ENCODE assay signal across 10 cellular contexts in the genomic region with DNA sequence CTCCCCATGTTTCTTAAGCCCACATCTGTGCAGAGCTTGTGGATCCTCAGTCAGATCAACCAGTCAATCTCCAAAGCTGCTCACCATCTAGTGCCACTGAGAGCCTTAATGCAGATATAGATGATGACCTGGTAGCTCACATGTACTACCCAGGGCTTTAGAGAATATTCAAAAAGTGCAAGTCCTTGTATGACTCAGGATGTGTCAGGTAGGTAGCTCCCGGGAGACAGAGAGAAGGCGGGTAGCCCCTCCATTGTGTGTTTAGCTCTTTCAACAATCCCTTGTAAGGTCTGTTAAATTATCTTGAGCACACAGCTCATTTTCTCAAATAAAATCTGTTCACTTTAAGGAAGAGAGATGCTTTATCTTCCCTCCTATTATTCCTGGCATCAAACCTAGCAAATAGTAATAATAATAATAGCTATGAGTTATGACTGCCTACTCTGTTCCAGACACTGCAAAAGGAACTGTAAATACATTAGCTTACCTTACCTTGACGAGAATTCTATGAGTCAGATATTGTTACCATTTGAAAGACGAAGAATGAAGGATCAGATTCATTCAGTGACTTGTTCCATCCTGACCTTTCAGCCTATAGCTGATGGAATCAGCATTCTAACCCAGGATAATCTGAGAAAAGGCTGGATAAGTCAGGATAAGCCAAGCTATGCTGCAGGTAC. TPM values are rescaled to one million over a fixed set of nuclear protein-coding genes. Genes with fewer than 3 reads are reported as not detected.
DNase-seq lines count a peak whose midpoint lies in the region; ATAC-seq, FAIRE-seq and TF ChIP-seq lines count a peak whose summit lies in the region.
"Had no signal": no experiment of that assay in that cellular context is flagged by ENCODE, and none has a peak within 500 bp of the region (broad histone marks: within the 10 kb centered on the region; RNA-seq: fewer than 3 reads in every experiment).

No MANE protein-coding gene starts in this region.

- intact Hi-C loops in GM12878 (cut with micrococcal nuclease; ENCODE audit: unreplicated experiment): loop anchor here (1.0 to 2.0 kb wide), 4 partner anchors 47 to 98 kb away; partner anchors contain the start of gene CCND2

- RAD21 ChIA-PET in GM12878 (lab: Charles Lee; ENCODE audit: unreplicated experiment): interaction anchor here (0.7 to 5.2 kb wide), 27 partner anchors 7 to 242 kb away, joined by 3 to 109 read pairs (median 9); partner anchors contain the start of gene CCND2

- CTCF ChIA-PET in GM12878 (lab: Yijun Ruan, JAX) (interaction anchor here (0.5 to 3.2 kb wide), 34 partner anchors 12 to 486 kb away, joined by 3 to 23 read pairs (median 4); partner anchors contain the start of gene CCND2), HEK293T (lab: Yijun Ruan, JAX) (no interaction called here)

- WGBS in GM12878 (ENCODE audit: insufficient coverage, insufficient replicate concordance, low lambda C conversion rate, missing lambda C conversion rate): 0% methylated on average over 4 of the region's 4 CpGs

- H3K4me3 ChIP-seq in GM12865 (ENCODE audit: low read depth, low read length) (peak overlapping the region; percentile 31), GM12878 (peak overlapping the region; percentile 50; the same call in 1 of the 2 replicates), foreskin fibroblast (ENCODE audit: low read depth in 1 of 2, low read length in 2 of 2) (no peak overlapping the region), osteoblast (ENCODE audit: insufficient read depth, low read length) (no peak overlapping the region)

- no peaks in the 10 kb centered on the region for H3K79me2 ChIP-seq in GM12878 (ENCODE audit: control insufficient read depth, insufficient read depth, low read length)
- no peaks in the 10 kb centered on the region for H3K79me2 ChIP-seq in osteoblast (ENCODE audit: insufficient read depth, low read length)

- TF ChIP-seq POLR2A in GM12878 (IDR thresholded peaks at IDR 0.05; ENCODE audit: low read depth, low read length): no peak

- TF ChIP-seq RAD21 in GM12878 (IDR thresholded peaks at IDR 0.05; ENCODE audit: insufficient read depth, low read depth, low read length): no peak

- in situ Hi-C loops in GM12878 (cut with MboI): no loop called here

- H3K36me3 ChIP-seq in GM12878 (ENCODE audit: control insufficient read depth in 2 of 2, insufficient read depth in 2 of 2, low read length in 1 of 2) (no peaks in the 10 kb centered on the region), osteoblast (ENCODE audit: insufficient read depth, low read length) (no peaks in the 10 kb centered on the region)

- TF ChIP-seq EP300 in GM12878 (IDR thresholded peaks at IDR 0.05; ENCODE audit: borderline replicate concordance in 1 of 2, control insufficient read depth in 1 of 2, low read depth in 2 of 2, low read length in 2 of 2): no peak

- no peak for TF ChIP-seq CTCF in GM12865 (IDR thresholded peaks at IDR 0.05; ENCODE audit: insufficient read depth, low read depth, low read length, missing control alignments)
- no peak for TF ChIP-seq CTCF in GM12878 (IDR thresholded peaks at IDR 0.05 in 2 of 3, conservative IDR thresholded peaks at IDR 0.05 in 1 of 3; ENCODE audit: control insufficient read depth in 2 of 3, extremely low read depth in 1 of 3, insufficient read depth in 1 of 3, low read depth in 3 of 3, low read length in 3 of 3)
- no peak for TF ChIP-seq CTCF in foreskin fibroblast (IDR thresholded peaks at IDR 0.05; ENCODE audit: low read depth, low read length)
- no peak for TF ChIP-seq CTCF in osteoblast (IDR thresholded peaks at IDR 0.05; ENCODE audit: extremely low read depth, low read depth, low read length)

- H4K20me1 ChIP-seq in GM12878 (ENCODE audit: control insufficient read depth, insufficient read depth): no peaks in the 10 kb centered on the region
- no peaks in the 10 kb centered on the region for H4K20me1 ChIP-seq in osteoblast (ENCODE audit: insufficient read depth, low read length)

- H3K27ac ChIP-seq in GM12878 (ENCODE audit: control insufficient read depth, insufficient read depth) (peak overlapping the region; percentile 93), osteoblast (ENCODE audit: low read depth, low read length) (no peak overlapping the region)

- peak; percentile 48 for ATAC-seq in GM19395 (IDR thresholded peaks at IDR 0.05; ENCODE audit: unreplicated experiment)
- ATAC-seq in HG03108 (IDR thresholded peaks at IDR 0.05; ENCODE audit: unreplicated experiment): peak; percentile 33
- peak; percentile 86 for ATAC-seq in GM12878

- H3K4me1 ChIP-seq in GM12878 (ENCODE audit: control insufficient read depth, insufficient read depth, low read length) (peaks cover 27% of the 10 kb centered on the region), osteoblast (ENCODE audit: insufficient read depth, low read length) (no peaks in the 10 kb centered on the region)

- POLR2A ChIA-PET in GM12878 (lab: Charles Lee): interaction anchor here (0.5 to 5.7 kb wide), 26 partner anchors 10 to 514 kb away, joined by 3 to 84 read pairs (median 4); partner anchors contain the start of gene CCND2
- POLR2A ChIA-PET in HEK293T (lab: Yijun Ruan, JAX): interaction anchor here (1.1 to 1.4 kb wide), 2 partner anchors 55 to 57 kb away, joined by 3 read pairs; partner anchors contain the start of gene CCND2

- peak; percentile 69 for DNase-seq in GM12865 (ENCODE audit: low read depth)
- DNase-seq in GM12878 (ENCODE audit: low read depth, low spot score): peak; percentile 57
- no peak for DNase-seq in hippocampal formation (lab: John Stamatoyannopoulos, UW)
- no peak for DNase-seq in foreskin fibroblast
- DNase-seq in HEK293T (ENCODE audit: extremely low spot score): no peak
- no peak for DNase-seq in osteoblast (ENCODE audit: insufficient read length, low spot score, missing footprints)
- DNase-seq: foreskin melanocyte, NCI-H1694 treated with DMSO at 0.1 percent for 48 hours had no signal

- BruUV-seq in GM12878 (replicated peaks; lab: Mats Ljungman, UMichigan): no TSS peak

- H2AFZ ChIP-seq in GM12878 (ENCODE audit: control insufficient read depth, low read depth, low read length): peak overlapping the region; percentile 20
- H2AFZ ChIP-seq in osteoblast (ENCODE audit: low read length): no peak overlapping the region

- no peaks in the 10 kb centered on the region for H3K27me3 ChIP-seq in GM12878 (replicated peaks in 1 of 2; ENCODE audit: control insufficient read depth in 2 of 2, insufficient read depth in 2 of 2, low read length in 1 of 2)
- H3K27me3 ChIP-seq in osteoblast (ENCODE audit: insufficient read depth, low read length): no peaks in the 10 kb centered on the region

- FAIRE-seq in GM12878 (lab: Jason Lieb, UNC): no peak

- SMC1A ChIA-PET in GM12878 (lab: Charles Lee; ENCODE audit: uncharacterized antibody, unreplicated experiment): interaction anchor here (1.0 to 7.3 kb wide), 39 partner anchors 10 to 109 kb away, joined by 3 to 64 read pairs (median 12); partner anchors contain the start of gene CCND2

- H3K9ac ChIP-seq in GM12878 (ENCODE audit: control insufficient read depth, insufficient read depth, low read length): peak overlapping the region; percentile 68

- peak overlapping the region; percentile 47 for H3K4me2 ChIP-seq in GM12878 (ENCODE audit: control insufficient read depth, insufficient read depth)
- H3K4me2 ChIP-seq in osteoblast (ENCODE audit: insufficient read depth, low read length): no peak overlapping the region

- H3K9me3 ChIP-seq in GM12878 (replicated peaks; ENCODE audit: control insufficient read depth, insufficient read depth, low read length): peaks cover 1% of the 10 kb centered on the region; the same call in 1 of the 3 replicates
- no peaks in the 10 kb centered on the region for H3K9me3 ChIP-seq in osteoblast (ENCODE audit: low read depth, low read length)

TF ChIP-seq in GM12878, 131 proteins besides CTCF, POLR2A, EP300 and RAD21 (continues in another document):
- TF ChIP-seq JUNB (IDR thresholded peaks at IDR 0.05) (peak; percentile 80), TAF1 (IDR thresholded peaks at IDR 0.05; ENCODE audit: borderline replicate concordance, low read depth, low read length) (no peak), POLR2AphosphoS2 (IDR thresholded peaks at IDR 0.05; ENCODE audit: low read depth, low read length) (no peak), HDAC6 (IDR thresholded peaks at IDR 0.05; ENCODE audit: unreplicated experiment) (no peak), ETV6 (conservative IDR thresholded peaks at IDR 0.05 in 1 of 2, IDR thresholded peaks at IDR 0.05 in 1 of 2; ENCODE audit: borderline replicate concordance in 1 of 2, low read depth in 1 of 2) (peak in 1 of 2 experiments; percentile 20; a peak in 1 of 4 replicates), SREBF2 (IDR thresholded peaks at IDR 0.05; ENCODE audit: low read length) (no peak), LARP7 (IDR thresholded peaks at IDR 0.05) (no peak)

TF ChIP-seq in HEK293T, 16 proteins besides CTCF, POLR2A, EP300 and RAD21:
- TF ChIP-seq ELF4 (IDR thresholded peaks at IDR 0.05): no peak
- no peak for TF ChIP-seq FOXA1 (IDR thresholded peaks at IDR 0.05)
- no peak for TF ChIP-seq BHLHE40 (IDR thresholded peaks at IDR 0.05; ENCODE audit: borderline replicate concordance)
- no peak for TF ChIP-seq HDGF (IDR thresholded peaks at IDR 0.05; ENCODE audit: borderline replicate concordance)

RNA-seq across cellular contexts. Expression of gene CCND2, which starts 57.6 kb away (rescaled TPM):
- 335 and 378 TPM in 2 replicates for total RNA-seq in GM12878 (2013; cell fraction: nucleolus; rRNA removed)
- total RNA-seq in GM12878 (2014; rRNA removed): 141 and 159 TPM in 2 replicates
- 162 and 163 TPM in 2 replicates for total RNA-seq in GM12878 (2014; rRNA removed; fragmentation: Illumina TruSeq; extraction: Trizol)
- total RNA-seq in GM12878 (2021): 248 and 260 TPM in 2 replicates
- polyA plus RNA-seq in GM12878 (2011; ENCODE audit: low read depth): 36.8 TPM
- polyA plus RNA-seq in GM12878 (2011; rRNA removed): 256 and 263 TPM in 2 replicates
- polyA plus RNA-seq in GM12878 (2011; cell fraction: cytosol; rRNA removed): 171 and 198 TPM in 2 replicates
- polyA plus RNA-seq in GM12878 (2011; cell fraction: nucleus; rRNA removed): 186 and 241 TPM in 2 replicates
- polyA plus RNA-seq in GM12878 (2012): 55.9 and 67.6 TPM in 2 replicates
- polyA plus RNA-seq in GM12878 (2014; fragmentation: Illumina TruSeq; extraction: Trizol): 37.5 and 44.7 TPM in 2 replicates
- polyA plus RNA-seq in GM12878 (2014; fragmentation: Nextera tagmentation; extraction: Ambion mirVana): 100 to 1,000 TPM in 1 of 2 experiments, 10 to 100 TPM in 1; 30.1 to 100 TPM
- polyA plus RNA-seq in GM12878 (2014; rRNA removed): 73.6 and 78.9 TPM in 2 replicates
- 100 to 1,000 TPM; 183 to 200 TPM for polyA plus RNA-seq in GM12878 (2016; fragmentation: Nextera tagmentation; extraction: Ambion mirVana)
- polyA minus RNA-seq in GM12878 (2011; rRNA and poly(A)+ RNA removed): 651 and 710 TPM in 2 replicates
- polyA minus RNA-seq in GM12878 (2011; cell fraction: cytosol; rRNA and poly(A)+ RNA removed): 245 and 274 TPM in 2 replicates
- 123 and 187 TPM in 2 replicates for polyA minus RNA-seq in GM12878 (2011; cell fraction: nucleus; rRNA and poly(A)+ RNA removed)
- total RNA-seq in osteoblast: 1.5 and 2.5 TPM in 2 replicates

Comparison
In these comparisons a context has a peak if more than half of its experiments do, and no peak if none do; other contexts are left out.
1. DNase-seq: peak in GM12865 (single experiment) and GM12878 (single experiment); none in hippocampal formation (0 of 2), foreskin fibroblast (0 of 2), HEK293T (single experiment) and osteoblast (single experiment).
2. H3K4me3 ChIP-seq: peak in GM12865 (single experiment) and GM12878 (single experiment); none in foreskin fibroblast (0 of 2) and osteoblast (single experiment).
3. ATAC-seq: peak in every context shown above with its lines; median percentile 86 in GM12878; 48 in GM19395; 33 in HG03108.
4. RNA of gene CCND2, which starts 57.6 kb away (total RNA-seq): 141 to 378 TPM in GM12878; 1.5 to 2.5 TPM in osteoblast; every median in the first group is over 10 times any median in the second.